In genomic region chr12:77999074-77999715, GRCh38 we compare ENCODE assay signal across 8 cellular contexts.
A peak's percentile ranks its signal among the peaks of the same experiment; 100 is the strongest.
DNase-seq lines count a peak whose midpoint lies in the region; ATAC-seq and TF ChIP-seq lines count a peak whose summit lies in the region.

No MANE protein-coding gene starts in this region.

- H3K9ac ChIP-seq in BLaER1 treated with 17β-estradiol and CSF1 and Interleukin-3, amounts not matched to agents 10 nM and 100 nM, result peak overlapping the region in 5 of 11 experiments; percentile 20 to 42 (median 39); a peak in 4 of 22 replicates

- DNase-seq in SIG-M5 (lab: John Stamatoyannopoulos, UW) (peak; percentile 79), BE2C (no peak), epidermal melanocyte (ENCODE audit: insufficient read length, low spot score) (no peak), ACHN (no peak)
- no peak for DNase-seq in stimulated activated naive CD8-positive, alpha-beta T cell treated with anti-CD3 and anti-CD28 coated beads, Interleukin-15, Interleukin-2, amounts not matched to agents 100 U/mL and 50 U/mL, for 24 hours

- in situ Hi-C loops in ACHN (cut with HindIII; ENCODE audit: low pct_ligation_motif_present, low pct_unique_long_range_greater_than_20kb, low sequenced_read_pairs), result no loop called here

- peak; percentile 52 for ATAC-seq in GM19455 (IDR thresholded peaks at IDR 0.05; ENCODE audit: unreplicated experiment)
- ATAC-seq in HG03097 (IDR thresholded peaks at IDR 0.05; ENCODE audit: low FRiP score, unreplicated experiment), result peak; percentile 81
- no peak for ATAC-seq in stimulated activated naive CD8-positive, alpha-beta T cell treated with anti-CD3 and anti-CD28 coated beads, Interleukin-15, Interleukin-2, amounts not matched to agents 100 U/mL and 50 U/mL, for 24 hours

- no peak overlapping the region for H3K4me3 ChIP-seq in BLaER1 treated with 17β-estradiol and CSF1 and Interleukin-3, amounts not matched to agents 10 nM and 100 nM
- H3K4me3 ChIP-seq in BE2C (ENCODE audit: low read depth, low read length), result no peak overlapping the region

- no peaks in the 10 kb centered on the region for H3K9me3 ChIP-seq in BLaER1 treated with 17β-estradiol and CSF1 and Interleukin-3, amounts not matched to agents 10 nM and 100 nM (replicated peaks in 1 of 11)
- no peaks in the 10 kb centered on the region for H3K9me3 ChIP-seq in BE2C

- H3K36me3 ChIP-seq in BLaER1 treated with 17β-estradiol and CSF1 and Interleukin-3, amounts not matched to agents 10 nM and 100 nM, result no peaks in the 10 kb centered on the region
- H3K36me3 ChIP-seq in BE2C, result no peaks in the 10 kb centered on the region

- no peak for TF ChIP-seq CTCF in BE2C (IDR thresholded peaks at IDR 0.05; ENCODE audit: low read depth, low read length)

- H3K4me1 ChIP-seq in BLaER1 treated with 17β-estradiol and CSF1 and Interleukin-3, amounts not matched to agents 10 nM and 100 nM, result peaks cover 9 to 25% (median 18%) of the 10 kb centered on the region in 10 experiments; a peak in 19 of 20 replicates
- H3K4me1 ChIP-seq in BE2C, result no peaks in the 10 kb centered on the region

- no peaks in the 10 kb centered on the region for H4K20me1 ChIP-seq in BLaER1 treated with 17β-estradiol and CSF1 and Interleukin-3, amounts not matched to agents 10 nM and 100 nM

- peak overlapping the region; percentile 22 to 67 (median 46); a peak in 19 of 22 replicates for H3K4me2 ChIP-seq in BLaER1 treated with 17β-estradiol and CSF1 and Interleukin-3, amounts not matched to agents 10 nM and 100 nM

- no peaks in the 10 kb centered on the region for H3K27me3 ChIP-seq in BLaER1 treated with 17β-estradiol and CSF1 and Interleukin-3, amounts not matched to agents 10 nM and 100 nM
- peaks cover 7% of the 10 kb centered on the region; the same call in 1 of the 2 replicates for H3K27me3 ChIP-seq in BE2C

- H3K27ac ChIP-seq in BLaER1 treated with 17β-estradiol and CSF1 and Interleukin-3, amounts not matched to agents 10 nM and 100 nM, result peak overlapping the region in 10 of 11 experiments; percentile 23 to 77 (median 58); a peak in 20 of 22 replicates
